Comparison of ENCODE assay signal across 1 cellular context in the genomic region with DNA sequence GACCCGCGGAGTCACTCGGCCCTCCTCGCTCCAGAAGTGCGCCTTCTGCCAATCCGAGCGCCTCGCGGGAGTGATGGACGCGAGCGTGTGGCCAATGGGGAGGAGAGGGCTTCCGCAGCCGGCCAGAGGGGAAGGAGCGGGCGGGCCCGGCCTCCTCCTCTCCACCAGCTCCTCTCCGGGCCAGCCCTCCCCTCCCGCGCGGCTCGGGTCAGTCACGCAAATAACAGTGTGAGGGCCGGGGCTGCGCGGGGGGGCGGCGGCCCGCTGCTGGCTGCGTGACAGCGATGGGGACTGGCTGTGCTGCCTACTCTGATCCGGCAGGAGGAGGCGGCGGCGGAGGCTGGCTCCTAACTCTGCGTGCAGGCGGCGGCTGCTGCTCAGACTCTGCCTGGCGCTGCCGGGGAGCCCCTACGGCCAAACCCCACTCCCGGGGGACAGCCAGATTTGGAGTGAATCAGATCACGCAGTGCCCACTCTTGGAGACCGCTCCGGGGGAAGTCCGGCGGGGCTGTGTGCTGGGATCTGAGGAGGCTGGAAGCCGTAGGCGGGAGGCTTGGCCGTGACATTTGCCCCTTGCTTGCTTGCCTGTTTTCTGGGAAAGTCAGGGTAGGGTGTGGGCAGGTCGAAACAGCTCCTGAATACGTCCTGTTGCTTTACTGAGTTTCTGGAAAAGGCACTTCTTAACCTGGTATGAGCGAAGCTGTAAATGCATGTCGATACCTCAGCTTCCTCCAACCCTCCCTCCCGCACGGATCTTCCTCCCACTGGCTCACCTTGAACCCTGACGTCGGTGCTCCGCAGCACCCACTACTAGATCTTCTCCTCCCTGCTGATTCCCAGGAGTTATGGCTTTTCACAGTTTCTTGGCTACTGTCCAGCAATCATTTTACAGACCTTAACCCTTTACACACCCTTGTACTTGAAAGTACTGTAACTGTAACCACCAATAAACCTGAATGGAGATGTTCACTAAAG.
TF ChIP-seq lines count a peak whose summit lies in the region.

No MANE protein-coding gene starts in this region.

TF ChIP-seq in K562, 482 proteins besides CTCF, POLR2A, EP300 and RAD21 (continued from another document and continues in another):
- TF ChIP-seq SREBF1 (IDR thresholded peaks at IDR 0.05; ENCODE audit: borderline replicate concordance, low read depth, low read length) (no peak), MAX (CRISPR knock-in tag; IDR thresholded peaks at IDR 0.05) (peak; percentile 58; the same call in 1 of the 2 replicates), C11orf30 (IDR thresholded peaks at IDR 0.05; ENCODE audit: low read depth) (no peak), ZNF354B (CRISPR knock-in tag; IDR thresholded peaks at IDR 0.05) (no peak), TFAP4 (CRISPR knock-in tag; IDR thresholded peaks at IDR 0.05; ENCODE audit: borderline replicate concordance) (peak; percentile 73), BHLHE40 (IDR thresholded peaks at IDR 0.05; ENCODE audit: low read length) (peak; percentile 86), ETV6 (IDR thresholded peaks at IDR 0.05; ENCODE audit: borderline replicate concordance in 1 of 2, low read depth in 2 of 2, low read length in 1 of 2) (no peak), ETV6 (CRISPR knock-in tag; IDR thresholded peaks at IDR 0.05; ENCODE audit: borderline replicate concordance) (no peak), KLF1 (tag; IDR thresholded peaks at IDR 0.05) (no peak), EHMT2 (IDR thresholded peaks at IDR 0.05) (no peak), NR4A1 (CRISPR knock-in tag; IDR thresholded peaks at IDR 0.05) (0 out of 2 replicates have a peak, but pooled peaks have one; percentile 62), NR4A1 (tag; IDR thresholded peaks at IDR 0.05) (no peak), NR2F6 (CRISPR knock-in tag; IDR thresholded peaks at IDR 0.05) (no peak), GTF2A2 (tag; IDR thresholded peaks at IDR 0.05) (no peak), CREB3 (tag; conservative IDR thresholded peaks at IDR 0.05; ENCODE audit: low read depth) (no peak; the same call in 1 of the 2 replicates), NONO (IDR thresholded peaks at IDR 0.05; ENCODE audit: low read depth in 2 of 2, low read length in 1 of 2) (peak in 1 of 2 experiments; percentile 83; a peak in 2 of 4 replicates), RNF2 (IDR thresholded peaks at IDR 0.05) (peak; percentile 68), SP1 (CRISPR knock-in tag; IDR thresholded peaks at IDR 0.05) (peak; percentile 86), ERF (CRISPR knock-in tag; IDR thresholded peaks at IDR 0.05) (no peak; the same call in 1 of the 2 replicates), HMGN3 (IDR thresholded peaks at IDR 0.05; ENCODE audit: borderline replicate concordance, extremely low read depth, insufficient read length, low read depth, low read length) (peak; percentile 81), ZNF444 (CRISPR knock-in tag; IDR thresholded peaks at IDR 0.05) (no peak), ARNT (IDR thresholded peaks at IDR 0.05) (no peak), ZC3H4 (CRISPR knock-in tag; IDR thresholded peaks at IDR 0.05; ENCODE audit: borderline replicate concordance) (no peak; the same call in 1 of the 2 replicates), ZNF239 (CRISPR knock-in tag; IDR thresholded peaks at IDR 0.05) (no peak), E2F3 (CRISPR knock-in tag; IDR thresholded peaks at IDR 0.05) (peak; percentile 23; the same call in 1 of the 2 replicates), NBN (IDR thresholded peaks at IDR 0.05; ENCODE audit: low read depth) (0 out of 2 replicates have a peak, but pooled peaks have one; percentile 15), ELF2 (CRISPR knock-in tag; IDR thresholded peaks at IDR 0.05) (no peak), ZNF507 (tag; conservative IDR thresholded peaks at IDR 0.05) (no peak), ARID1B (IDR thresholded peaks at IDR 0.05) (peak; percentile 77), MEF2A (IDR thresholded peaks at IDR 0.05; ENCODE audit: control insufficient read depth, low read depth, low read length) (0 out of 2 replicates have a peak, but pooled peaks have one; percentile 45), NR0B1 (IDR thresholded peaks at IDR 0.05; ENCODE audit: partially characterized antibody) (no peak), E2F6 (IDR thresholded peaks at IDR 0.05; ENCODE audit: borderline replicate concordance in 1 of 2, extremely low read depth in 1 of 2, insufficient read depth in 1 of 2, insufficient read length in 1 of 2, low read depth in 1 of 2, low read length in 1 of 2, poor library complexity in 1 of 2, severe bottlenecking in 1 of 2) (peak in 1 of 2 experiments; percentile 36), GATAD2A (IDR thresholded peaks at IDR 0.05) (peak; percentile 41; the same call in 1 of the 2 replicates), CREBBP (IDR thresholded peaks at IDR 0.05; ENCODE audit: low read depth, low read length) (no peak), HMG20A (CRISPR knock-in tag; conservative IDR thresholded peaks at IDR 0.05) (no peak), ZNF780A (CRISPR knock-in tag; IDR thresholded peaks at IDR 0.05) (no peak), ZNF445 (CRISPR knock-in tag; IDR thresholded peaks at IDR 0.05; ENCODE audit: low read depth) (no peak), KDM2B (CRISPR knock-in tag; IDR thresholded peaks at IDR 0.05) (0 out of 2 replicates have a peak, but pooled peaks have one; percentile 6), ZNF3 (CRISPR knock-in tag; IDR thresholded peaks at IDR 0.05) (no peak), SMARCC2 (IDR thresholded peaks at IDR 0.05; ENCODE audit: low read depth) (peak; percentile 32; the same call in 1 of the 2 replicates), CCNT2 (IDR thresholded peaks at IDR 0.05; ENCODE audit: borderline replicate concordance, extremely low read depth, insufficient read length, low read depth, low read length) (peak; percentile 94), ZBTB33 (CRISPR knock-in tag; IDR thresholded peaks at IDR 0.05) (no peak), TAF9B (IDR thresholded peaks at IDR 0.05; ENCODE audit: partially characterized antibody) (no peak), TARDBP (IDR thresholded peaks at IDR 0.05) (peak; percentile 83; the same call in 1 of the 2 replicates), SIN3A (IDR thresholded peaks at IDR 0.05; ENCODE audit: borderline replicate concordance in 2 of 2, control insufficient read depth in 1 of 2, low read depth in 2 of 2, low read length in 2 of 2) (peak; percentile 40 to 41; a peak in 1 of 4 replicates), ZFX (CRISPR knock-in tag; IDR thresholded peaks at IDR 0.05) (peak; percentile 87), ZNF408 (CRISPR knock-in tag; IDR thresholded peaks at IDR 0.05; ENCODE audit: low read depth) (no peak), ZBTB7A (IDR thresholded peaks at IDR 0.05; ENCODE audit: borderline replicate concordance, control insufficient read depth, low read depth, low read length) (peak; percentile 89), NR3C1 (CRISPR knock-in tag; IDR thresholded peaks at IDR 0.05) (no peak), ZFPM2 (CRISPR knock-in tag; IDR thresholded peaks at IDR 0.05) (no peak), TCF7 (IDR thresholded peaks at IDR 0.05; ENCODE audit: borderline replicate concordance) (no peak), ZNF764 (CRISPR knock-in tag; IDR thresholded peaks at IDR 0.05; ENCODE audit: low read depth) (0 out of 2 replicates have a peak, but pooled peaks have one; percentile 18), LARP7 (IDR thresholded peaks at IDR 0.05) (no peak), ARID2 (IDR thresholded peaks at IDR 0.05) (no peak), KDM5B (IDR thresholded peaks at IDR 0.05; ENCODE audit: insufficient replicate concordance, low read depth, low read length) (peak; percentile 47), NFIX (CRISPR knock-in tag; IDR thresholded peaks at IDR 0.05; ENCODE audit: low read depth) (no peak; the same call in 1 of the 2 replicates), MYC (IDR thresholded peaks at IDR 0.05; ENCODE audit: low read depth, low read length) (peak; percentile 35), MYC (CRISPR knock-in tag; IDR thresholded peaks at IDR 0.05; ENCODE audit: borderline replicate concordance, low read depth) (peak; percentile 56; the same call in 1 of the 2 replicates), ZKSCAN1 (IDR thresholded peaks at IDR 0.05; ENCODE audit: low read depth, low read length) (no peak; the same call in 1 of the 2 replicates), FOXM1 (IDR thresholded peaks at IDR 0.05; ENCODE audit: low read depth) (no peak), FOXM1 (CRISPR knock-in tag; IDR thresholded peaks at IDR 0.05; ENCODE audit: low read depth) (no peak), SAFB2 (IDR thresholded peaks at IDR 0.05; ENCODE audit: borderline replicate concordance, low read depth, low read length, severe bottlenecking) (no peak), POLR2AphosphoS5 (IDR thresholded peaks at IDR 0.05; ENCODE audit: control insufficient read depth, insufficient read depth, low read depth, low read length) (peak; percentile 61)
- TF ChIP-seq, protein P1, sequence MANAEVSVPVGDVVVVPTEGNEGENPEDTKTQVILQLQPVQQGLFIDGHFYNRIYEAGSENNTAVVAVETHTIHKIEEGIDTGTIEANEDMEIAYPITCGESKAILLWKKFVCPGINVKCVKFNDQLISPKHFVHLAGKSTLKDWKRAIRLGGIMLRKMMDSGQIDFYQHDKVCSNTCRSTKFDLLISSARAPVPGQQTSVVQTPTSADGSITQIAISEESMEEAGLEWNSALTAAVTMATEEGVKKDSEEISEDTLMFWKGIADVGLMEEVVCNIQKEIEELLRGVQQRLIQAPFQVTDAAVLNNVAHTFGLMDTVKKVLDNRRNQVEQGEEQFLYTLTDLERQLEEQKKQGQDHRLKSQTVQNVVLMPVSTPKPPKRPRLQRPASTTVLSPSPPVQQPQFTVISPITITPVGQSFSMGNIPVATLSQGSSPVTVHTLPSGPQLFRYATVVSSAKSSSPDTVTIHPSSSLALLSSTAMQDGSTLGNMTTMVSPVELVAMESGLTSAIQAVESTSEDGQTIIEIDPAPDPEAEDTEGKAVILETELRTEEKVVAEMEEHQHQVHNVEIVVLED (CRISPR knock-in tag; IDR thresholded peaks at IDR 0.05): peak; percentile 55; the same call in 1 of the 2 replicates
- TF ChIP-seq, protein P2, sequence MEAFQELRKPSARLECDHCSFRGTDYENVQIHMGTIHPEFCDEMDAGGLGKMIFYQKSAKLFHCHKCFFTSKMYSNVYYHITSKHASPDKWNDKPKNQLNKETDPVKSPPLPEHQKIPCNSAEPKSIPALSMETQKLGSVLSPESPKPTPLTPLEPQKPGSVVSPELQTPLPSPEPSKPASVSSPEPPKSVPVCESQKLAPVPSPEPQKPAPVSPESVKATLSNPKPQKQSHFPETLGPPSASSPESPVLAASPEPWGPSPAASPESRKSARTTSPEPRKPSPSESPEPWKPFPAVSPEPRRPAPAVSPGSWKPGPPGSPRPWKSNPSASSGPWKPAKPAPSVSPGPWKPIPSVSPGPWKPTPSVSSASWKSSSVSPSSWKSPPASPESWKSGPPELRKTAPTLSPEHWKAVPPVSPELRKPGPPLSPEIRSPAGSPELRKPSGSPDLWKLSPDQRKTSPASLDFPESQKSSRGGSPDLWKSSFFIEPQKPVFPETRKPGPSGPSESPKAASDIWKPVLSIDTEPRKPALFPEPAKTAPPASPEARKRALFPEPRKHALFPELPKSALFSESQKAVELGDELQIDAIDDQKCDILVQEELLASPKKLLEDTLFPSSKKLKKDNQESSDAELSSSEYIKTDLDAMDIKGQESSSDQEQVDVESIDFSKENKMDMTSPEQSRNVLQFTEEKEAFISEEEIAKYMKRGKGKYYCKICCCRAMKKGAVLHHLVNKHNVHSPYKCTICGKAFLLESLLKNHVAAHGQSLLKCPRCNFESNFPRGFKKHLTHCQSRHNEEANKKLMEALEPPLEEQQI (IDR thresholded peaks at IDR 0.05): no peak
